ENCODE assay signal across 14 cellular contexts in the genomic region with DNA sequence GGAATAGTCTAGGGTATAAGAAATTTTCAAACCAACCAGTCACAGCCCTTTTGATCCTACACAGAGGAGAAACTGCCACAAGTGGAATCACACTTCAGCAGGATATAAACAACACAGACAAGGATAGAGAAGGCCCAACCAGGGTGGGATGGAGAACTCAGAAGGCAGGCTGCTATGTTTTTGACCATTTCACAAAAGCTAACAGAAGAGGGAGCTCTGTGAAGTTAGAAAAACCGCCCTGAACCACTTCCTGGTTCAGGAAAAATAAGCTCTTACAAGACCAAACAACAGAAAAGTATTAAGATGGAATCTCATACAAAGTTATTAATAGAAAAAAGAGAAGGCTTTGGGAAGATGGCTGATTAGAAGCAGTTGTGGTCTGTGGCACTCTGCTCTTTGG. TPM values are rescaled to one million over a fixed set of nuclear protein-coding genes. Genes with fewer than 3 reads are reported as not detected.
A peak's percentile ranks its signal among the peaks of the same experiment; 100 is the strongest.
DNase-seq lines count a peak whose midpoint lies in the region; ATAC-seq, FAIRE-seq and TF ChIP-seq lines count a peak whose summit lies in the region.
"Had no signal": no experiment of that assay in that cellular context is flagged by ENCODE, and none has a peak within 500 bp of the region (broad histone marks: within the 10 kb centered on the region; RNA-seq: fewer than 3 reads in every experiment).

No MANE protein-coding gene starts in this region.

- H3K4ac ChIP-seq in IMR-90 (ENCODE audit: low read depth, low read length) = no peak overlapping the region

- H3K18ac ChIP-seq in IMR-90 (ENCODE audit: low read depth, low read length) = no peak overlapping the region

- H3K27ac ChIP-seq in IMR-90 (ENCODE audit: insufficient read depth, low read length) (no peak overlapping the region), pancreas (no peak overlapping the region)
- H3K27ac ChIP-seq: SJCRH30, spleen had no signal

- H3K4me3 ChIP-seq in GM06990 (replicated peaks; ENCODE audit: low read depth, low read length) (no peak overlapping the region), IMR-90 (ENCODE audit: insufficient read depth, low read depth, low read length) (no peak overlapping the region), pancreas (no peak overlapping the region)
- H3K4me3 ChIP-seq: SJCRH30, spleen had no signal

- no peak overlapping the region for H4K8ac ChIP-seq in IMR-90 (ENCODE audit: low read depth in 2 of 2, low read length in 2 of 2)

- in situ Hi-C loops in IMR-90 (cut with MboI; ENCODE audit: low sequenced_read_pairs) (no loop called here), GM13976 (cut with MboI; ENCODE audit: low sequenced_read_pairs, unreplicated experiment) (no loop called here)

- H2AK5ac ChIP-seq in IMR-90 (ENCODE audit: low read depth, low read length) = no peak overlapping the region

- H3K36me3 ChIP-seq in GM06990 (ENCODE audit: control insufficient read depth, insufficient read depth, low read length) = no peaks in the 10 kb centered on the region
- H3K36me3 ChIP-seq in IMR-90 (ENCODE audit: control insufficient read depth, insufficient read depth, low read length) = no peaks in the 10 kb centered on the region
- no peaks in the 10 kb centered on the region for H3K36me3 ChIP-seq in pancreas
- H3K36me3 ChIP-seq: SJCRH30, spleen had no signal

- DNase-seq in GM06990 (ENCODE audit: extremely low read depth, insufficient read length) = no peak
- no peak for DNase-seq in IMR-90
- DNase-seq in T-cell = no peak
- DNase-seq in iPS-NIHi7 (ENCODE audit: extremely low spot score) = peak; percentile 18
- DNase-seq in GM13976 (ENCODE audit: low spot score) = no peak
- DNase-seq in pancreas = no peak
- DNase-seq: NCI-H1436, NCI-H526 treated with DMSO at 0.1 percent for 48 hours, nucleus accumbens, SJCRH30, spleen had no signal

- no peak overlapping the region for H3K4me2 ChIP-seq in IMR-90 (ENCODE audit: low read depth, low read length)

- no peaks in the 10 kb centered on the region; the same call in 1 of the 2 replicates for H3K27me3 ChIP-seq in GM06990 (replicated peaks; ENCODE audit: control insufficient read depth, insufficient read depth, low read length)
- H3K27me3 ChIP-seq in IMR-90 (ENCODE audit: control insufficient read depth, insufficient read depth, low read length) = no peaks in the 10 kb centered on the region; the same call in 1 of the 2 replicates
- H3K27me3 ChIP-seq in pancreas = no peaks in the 10 kb centered on the region
- H3K27me3 ChIP-seq: SJCRH30 had no signal

- no peaks in the 10 kb centered on the region for H3K79me1 ChIP-seq in IMR-90 (ENCODE audit: low read depth in 1 of 2, low read length in 2 of 2)

- no peaks in the 10 kb centered on the region for H3K27me3 Mint-ChIP-seq in T-cell
- H3K27me3 Mint-ChIP-seq: brain had no signal

- H2BK20ac ChIP-seq in IMR-90 (ENCODE audit: low read depth, low read length) = no peak overlapping the region

- H3K4me1 Mint-ChIP-seq in T-cell = peaks cover 27 to 38% (median 32%) of the 10 kb centered on the region in 3 donors

- TF ChIP-seq CTCF in GM06990 (IDR thresholded peaks at IDR 0.05; ENCODE audit: insufficient read depth, low read length, poor library complexity, severe bottlenecking) (peak; percentile 41), IMR-90 (conservative IDR thresholded peaks at IDR 0.05; ENCODE audit: low read depth, low read length) (0 out of 2 replicates have a peak, but pooled peaks have one; percentile 0), GM13976 (IDR thresholded peaks at IDR 0.05; ENCODE audit: borderline replicate concordance, control extremely low read depth, extremely low read depth, insufficient read depth, missing control alignments) (no peak), pancreas (IDR thresholded peaks at IDR 0.05) (no peak)

- no TSS peak for BruUV-seq in IMR-90 (replicated peaks; lab: Mats Ljungman, UMichigan)

- H3K4me1 ChIP-seq in IMR-90 (ENCODE audit: control insufficient read depth, insufficient read depth, low read length) = no peaks in the 10 kb centered on the region
- no peaks in the 10 kb centered on the region for H3K4me1 ChIP-seq in pancreas
- H3K4me1 ChIP-seq: SJCRH30 had no signal

- no peak overlapping the region for H2BK15ac ChIP-seq in IMR-90 (ENCODE audit: low read depth, low read length)

- H3K27ac Mint-ChIP-seq in T-cell = peak overlapping the region in 1 of 2 donors; percentile 35
- H3K27ac Mint-ChIP-seq: brain had no signal

- no peak overlapping the region for H2BK5ac ChIP-seq in IMR-90 (ENCODE audit: low read depth, low read length, poor library complexity, severe bottlenecking)

- H3K9me3 Mint-ChIP-seq in T-cell = no peaks in the 10 kb centered on the region

- no peak overlapping the region for H3K56ac ChIP-seq in IMR-90 (ENCODE audit: extremely low read depth, insufficient read depth, low read length)

- TF ChIP-seq POLR2A in IMR-90 (IDR thresholded peaks at IDR 0.05; ENCODE audit: low read depth, low read length) = no peak

- intact Hi-C loops in IMR-90 (cut with micrococcal nuclease) (no loop called here), pancreas (cut with DNase I) (no loop called here)

- no peak overlapping the region for H3K14ac ChIP-seq in IMR-90 (replicated peaks; ENCODE audit: low read depth, low read length)

- H2BK120ac ChIP-seq in IMR-90 (ENCODE audit: low read depth, low read length) = no peak overlapping the region

- no peak overlapping the region for H2AFZ ChIP-seq in IMR-90 (replicated peaks; ENCODE audit: low read length, poor library complexity)

- POLR2A ChIA-PET in IMR-90 (lab: Charles Lee; ENCODE audit: unreplicated experiment) (no interaction called here), T-cell (lab: Charles Lee) (interaction anchor here in 1 of 2 donors (0.6 kb wide), 1 partner anchor 49 kb away, joined by 3 read pairs; no protein-coding TSS in a partner anchor)

- no peak overlapping the region for H4K91ac ChIP-seq in IMR-90 (ENCODE audit: insufficient read depth, low read depth, low read length)

- H2AK9ac ChIP-seq in IMR-90 (replicated peaks; ENCODE audit: low read depth, low read length, poor library complexity) = no peak overlapping the region

- no peak for ATAC-seq in IMR-90 (ENCODE audit: low read depth)
- peak in 3 of 4 experiments; percentile 27 to 59 (median 55) for ATAC-seq in T-cell (replicated peaks in 1 of 4)
- ATAC-seq in pancreas = no peak
- ATAC-seq in GM18520 (IDR thresholded peaks at IDR 0.05; ENCODE audit: unreplicated experiment) = no peak

- TF ChIP-seq RAD21 in IMR-90 (IDR thresholded peaks at IDR 0.05; ENCODE audit: low read length) = no peak

- dilution Hi-C loops in IMR-90 (cut with HindIII; ENCODE audit: low sequenced_read_pairs, unreplicated experiment) = no loop called here

- no peaks in the 10 kb centered on the region for H3K36me3 Mint-ChIP-seq in T-cell
- H3K36me3 Mint-ChIP-seq: brain had no signal

- H3K23ac ChIP-seq in IMR-90 (ENCODE audit: low read depth, low read length) = no peak overlapping the region

- no peaks in the 10 kb centered on the region for H3K9me1 ChIP-seq in IMR-90 (ENCODE audit: insufficient read depth, low read length)

- no peak for FAIRE-seq in pancreas (lab: Jason Lieb, UNC)

- no CpG with 5 or more reads among the region's 1 CpG for WGBS in IMR-90 (ENCODE audit: extremely low coverage in 2 of 2, insufficient read length in 1 of 2), 2 experiments
- WGBS in pancreas, 2 donors = 69 to 74% methylated on average over 1 of the region's 1 CpG

- CTCF ChIA-PET in IMR-90 (lab: Yijun Ruan, JAX) (no interaction called here), T-cell (lab: Charles Lee) (interaction anchor here (0.7 to 1.5 kb wide), 13 partner anchors 9 to 454 kb away, joined by 3 to 22 read pairs (median 3); no protein-coding TSS in a partner anchor)

- H3K9me3 ChIP-seq in IMR-90 (ENCODE audit: control insufficient read depth, insufficient read depth, low read length) (no peaks in the 10 kb centered on the region), pancreas (no peaks in the 10 kb centered on the region)
- H3K9me3 ChIP-seq: SJCRH30, spleen had no signal

- H4K20me1 ChIP-seq in IMR-90 (ENCODE audit: insufficient read depth, low read length) = no peaks in the 10 kb centered on the region

- no peak overlapping the region for H3K9ac ChIP-seq in IMR-90 (ENCODE audit: low read depth, low read length)

- no peak overlapping the region for H4K5ac ChIP-seq in IMR-90 (ENCODE audit: low read depth, low read length)

- H3K4me3 Mint-ChIP-seq in T-cell = no peak overlapping the region
- H3K4me3 Mint-ChIP-seq: brain had no signal

TF ChIP-seq in IMR-90, 13 proteins besides CTCF, POLR2A, EP300 and RAD21:
- TF ChIP-seq RFX5 (IDR thresholded peaks at IDR 0.05; ENCODE audit: low read depth, low read length) = no peak
- TF ChIP-seq SMC3 (IDR thresholded peaks at IDR 0.05; ENCODE audit: low read depth, low read length) = no peak
- no peak for TF ChIP-seq MAFK (IDR thresholded peaks at IDR 0.05; ENCODE audit: low read depth, low read length)
- no peak for TF ChIP-seq MXI1 (IDR thresholded peaks at IDR 0.05; ENCODE audit: borderline replicate concordance, low read depth, low read length)
- no peak for TF ChIP-seq MAZ (IDR thresholded peaks at IDR 0.05; ENCODE audit: borderline replicate concordance, low read depth, low read length)

RNA-seq across cellular contexts. Expression of gene IFNB1, which starts 1.0 kb away (rescaled TPM):
- total RNA-seq in IMR-90 (2012; rRNA removed) = not detected in 2 replicates
- not detected in 2 replicates for polyA plus RNA-seq in IMR-90 (2012; rRNA removed)
- polyA plus RNA-seq in IMR-90 (2012; cell fraction: cytosol; rRNA removed) = not detected in 2 replicates
- polyA plus RNA-seq in IMR-90 (2012; cell fraction: nucleus; rRNA removed; ENCODE audit: low replicate concordance) = not detected in 2 replicates
- not detected for total RNA-seq in T-cell
- not detected for total RNA-seq in pancreas
- polyA plus RNA-seq in pancreas = not detected
- total RNA-seq: lung microvascular endothelial cell, SJCRH30, spleen had no signal
- polyA plus RNA-seq: spleen had no signal

RNA-seq across cellular contexts. Expression of gene HACD4, which starts 47.3 kb away (rescaled TPM):
- total RNA-seq in IMR-90 (2012; rRNA removed) = 2.2 and 2.8 TPM in 2 replicates
- polyA plus RNA-seq in IMR-90 (2012; rRNA removed) = 1.5 and 1.9 TPM in 2 replicates
- 0.37 and 0.59 TPM in 2 replicates for polyA plus RNA-seq in IMR-90 (2012; cell fraction: cytosol; rRNA removed)
- 0.22 and 1.9 TPM in 2 replicates for polyA plus RNA-seq in IMR-90 (2012; cell fraction: nucleus; rRNA removed; ENCODE audit: low replicate concordance)
- total RNA-seq in T-cell = 10 to 100 TPM in 3 of 5 donors, 1 to 10 TPM in 2; 8.9 to 11.8 (median 10.2) TPM
- 1 to 10 TPM in 1 of 6 donors, under 1 TPM in 5; 0.09 to 1.7 (median 0.24) TPM for total RNA-seq in pancreas
- polyA plus RNA-seq in pancreas = under 1 TPM; 0.23 to 0.33 TPM
- total RNA-seq: SJCRH30 had no signal

Comparison
In these comparisons a context has a peak if more than half of its experiments do, and no peak if none do; other contexts are left out.
1. CTCF ChIP-seq: peak in GM06990 (single experiment) and IMR-90 (single experiment); none in GM13976 (single experiment) and pancreas (0 of 4).
2. ATAC-seq: peak in T-cell (3 of 4); none in IMR-90 (single experiment), pancreas (0 of 4) and GM18520 (single experiment).